1 cellular context compared by ENCODE assay signal in the genomic region with DNA sequence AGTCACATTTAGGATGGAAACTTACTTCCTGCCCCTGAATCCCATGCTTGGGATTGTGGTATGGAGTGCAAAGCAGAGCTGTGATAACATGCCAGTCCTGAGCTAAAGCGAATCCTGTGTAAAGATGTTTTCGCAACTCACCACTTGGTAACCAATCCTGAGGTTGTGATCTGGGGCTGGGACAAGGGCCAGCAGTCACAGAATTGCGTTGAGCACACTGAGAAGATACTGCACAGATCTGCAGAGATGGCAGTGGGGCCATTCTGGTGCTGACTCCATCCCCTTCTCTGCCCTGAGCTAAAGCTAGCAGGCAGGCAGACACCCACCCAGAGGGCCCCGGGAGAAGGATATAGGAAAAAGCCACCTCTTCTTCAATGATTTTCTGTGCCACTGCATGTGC.
TF ChIP-seq lines count a peak whose summit lies in the region.

No MANE protein-coding gene starts in this region.

TF ChIP-seq in GM23338, 12 proteins besides CTCF, POLR2A, EP300 and RAD21 (continued from another document):
- TF ChIP-seq, protein P1, sequence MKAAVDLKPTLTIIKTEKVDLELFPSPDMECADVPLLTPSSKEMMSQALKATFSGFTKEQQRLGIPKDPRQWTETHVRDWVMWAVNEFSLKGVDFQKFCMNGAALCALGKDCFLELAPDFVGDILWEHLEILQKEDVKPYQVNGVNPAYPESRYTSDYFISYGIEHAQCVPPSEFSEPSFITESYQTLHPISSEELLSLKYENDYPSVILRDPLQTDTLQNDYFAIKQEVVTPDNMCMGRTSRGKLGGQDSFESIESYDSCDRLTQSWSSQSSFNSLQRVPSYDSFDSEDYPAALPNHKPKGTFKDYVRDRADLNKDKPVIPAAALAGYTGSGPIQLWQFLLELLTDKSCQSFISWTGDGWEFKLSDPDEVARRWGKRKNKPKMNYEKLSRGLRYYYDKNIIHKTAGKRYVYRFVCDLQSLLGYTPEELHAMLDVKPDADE (IDR thresholded peaks at IDR 0.05): no peak
- TF ChIP-seq, protein P2, sequence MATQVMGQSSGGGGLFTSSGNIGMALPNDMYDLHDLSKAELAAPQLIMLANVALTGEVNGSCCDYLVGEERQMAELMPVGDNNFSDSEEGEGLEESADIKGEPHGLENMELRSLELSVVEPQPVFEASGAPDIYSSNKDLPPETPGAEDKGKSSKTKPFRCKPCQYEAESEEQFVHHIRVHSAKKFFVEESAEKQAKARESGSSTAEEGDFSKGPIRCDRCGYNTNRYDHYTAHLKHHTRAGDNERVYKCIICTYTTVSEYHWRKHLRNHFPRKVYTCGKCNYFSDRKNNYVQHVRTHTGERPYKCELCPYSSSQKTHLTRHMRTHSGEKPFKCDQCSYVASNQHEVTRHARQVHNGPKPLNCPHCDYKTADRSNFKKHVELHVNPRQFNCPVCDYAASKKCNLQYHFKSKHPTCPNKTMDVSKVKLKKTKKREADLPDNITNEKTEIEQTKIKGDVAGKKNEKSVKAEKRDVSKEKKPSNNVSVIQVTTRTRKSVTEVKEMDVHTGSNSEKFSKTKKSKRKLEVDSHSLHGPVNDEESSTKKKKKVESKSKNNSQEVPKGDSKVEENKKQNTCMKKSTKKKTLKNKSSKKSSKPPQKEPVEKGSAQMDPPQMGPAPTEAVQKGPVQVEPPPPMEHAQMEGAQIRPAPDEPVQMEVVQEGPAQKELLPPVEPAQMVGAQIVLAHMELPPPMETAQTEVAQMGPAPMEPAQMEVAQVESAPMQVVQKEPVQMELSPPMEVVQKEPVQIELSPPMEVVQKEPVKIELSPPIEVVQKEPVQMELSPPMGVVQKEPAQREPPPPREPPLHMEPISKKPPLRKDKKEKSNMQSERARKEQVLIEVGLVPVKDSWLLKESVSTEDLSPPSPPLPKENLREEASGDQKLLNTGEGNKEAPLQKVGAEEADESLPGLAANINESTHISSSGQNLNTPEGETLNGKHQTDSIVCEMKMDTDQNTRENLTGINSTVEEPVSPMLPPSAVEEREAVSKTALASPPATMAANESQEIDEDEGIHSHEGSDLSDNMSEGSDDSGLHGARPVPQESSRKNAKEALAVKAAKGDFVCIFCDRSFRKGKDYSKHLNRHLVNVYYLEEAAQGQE (IDR thresholded peaks at IDR 0.05; ENCODE audit: unreplicated experiment): no peak
- no peak for TF ChIP-seq JUNB (IDR thresholded peaks at IDR 0.05; ENCODE audit: unreplicated experiment)
- no peak for TF ChIP-seq ZNF114 (CRISPR knock-in tag; IDR thresholded peaks at IDR 0.05)
- no peak for TF ChIP-seq EZH2 (IDR thresholded peaks at IDR 0.05; ENCODE audit: low read depth, unreplicated experiment)
